ENCODE assay signal across 34 cellular contexts in the genomic region with DNA sequence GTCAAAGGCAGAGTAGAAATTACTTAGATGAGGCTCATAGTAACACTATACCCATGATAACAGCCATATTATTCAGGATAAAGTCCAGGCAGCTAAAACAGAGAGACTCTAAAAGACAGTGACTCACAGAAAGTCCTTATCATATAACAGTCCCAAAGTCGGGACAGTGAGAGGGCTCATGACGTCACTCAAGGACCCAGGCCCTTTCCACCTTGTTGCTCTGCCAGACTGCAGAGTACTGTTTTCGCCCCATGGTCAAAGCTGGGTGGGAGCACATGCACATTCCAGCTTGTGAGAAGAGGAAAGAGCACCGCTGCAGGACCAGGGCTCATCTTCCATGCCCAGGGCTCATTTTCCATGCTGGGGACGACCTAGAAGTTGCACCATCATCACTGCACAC.
"Had no signal": no experiment of that assay in that cellular context is flagged by ENCODE, and none has a peak within 500 bp of the region (broad histone marks: within the 10 kb centered on the region; RNA-seq: fewer than 3 reads in every experiment).

No MANE protein-coding gene starts in this region.

- H3K27me3 ChIP-seq: adrenal gland, ascending aorta, breast epithelium, cardiac muscle cell, colonic mucosa, foreskin keratinocyte, gastrocnemius medialis, heart left ventricle had no signal

- H3K9me3 Mint-ChIP-seq: activated naive CD4-positive, alpha-beta T cell treated with anti-CD3 and anti-CD28 coated beads, Interleukin-2, amount 50 U/mL, for 24 hours; activated T-helper 17 cell treated with anti-CD3 and anti-CD28 coated beads, Interleukin-2, amount 50 U/mL, for 72 hours had no signal

- ATAC-seq: activated CD4-positive, CD25-positive, alpha-beta regulatory T cell treated with anti-CD3 and anti-CD28 coated beads, Interleukin-2, amount 50 U/mL, for 24 hours; activated CD8-positive, alpha-beta T cell treated with anti-CD3 and anti-CD28 coated beads for 36 hours; activated naive CD8-positive, alpha-beta T cell treated with anti-CD3 and anti-CD28 coated beads, Interleukin-2, amount 50 U/mL, for 24 hours; activated T-cell treated with anti-CD3 and anti-CD28 coated beads, Interleukin-2, amount 50 U/mL, for 4 hours; activated T-helper 17 cell treated with anti-CD3 and anti-CD28 coated beads, Interleukin-2, amount 50 U/mL, for 72 hours; foreskin keratinocyte; gastrocnemius medialis; heart left ventricle; T-helper 17 cell had no signal

- DNase-seq: activated B cell treated with CpG ODN at 0.5 μM for 24 hours; activated CD4-positive, alpha-beta T cell treated with anti-CD3 and anti-CD28 coated beads for 48 hours; activated CD4-positive, alpha-beta T cell treated with anti-CD3 and anti-CD28 coated beads, Interleukin-2, amount 50 U/mL, for 1 hour; activated CD4-positive, alpha-beta T cell treated with anti-CD3 and anti-CD28 coated beads, Interleukin-2, amount 50 U/mL, for 48 hours; activated CD8-positive, alpha-beta memory T cell treated with anti-CD3 and anti-CD28 coated beads for 24 hours; activated CD8-positive, alpha-beta T cell treated with anti-CD3 and anti-CD28 coated beads for 36 hours; activated effector memory CD4-positive, alpha-beta T cell treated with anti-CD3 and anti-CD28 coated beads, Interleukin-2, amount 50 U/mL, for 16 hours; activated naive CD4-positive, alpha-beta T cell treated with anti-CD3 and anti-CD28 coated beads for 36 hours; activated naive CD8-positive, alpha-beta T cell treated with anti-CD3 and anti-CD28 coated beads for 36 hours; activated naive CD8-positive, alpha-beta T cell treated with anti-CD3 and anti-CD28 coated beads, Interleukin-2, amount 50 U/mL, for 24 hours; activated T-cell treated with anti-CD3 and anti-CD28 coated beads, Interleukin-2, amount 50 U/mL, for 4 hours; adrenal gland; central memory CD4-positive, alpha-beta T cell; cerebellar nuclear complex; colonic mucosa; effector CD8-positive, alpha-beta T cell; erythroblast; foreskin keratinocyte; gastrocnemius medialis; glutamatergic neuron; heart left ventricle; T-helper 1 cell; T-helper 17 cell; T1000; WERI-Rb-1 had no signal

- H3K4me3 ChIP-seq: adrenal gland, ascending aorta, breast epithelium, cardiac muscle cell, colonic mucosa, esophagus muscularis mucosa, gastrocnemius medialis, heart left ventricle had no signal

- H3K27ac Mint-ChIP-seq: activated B cell treated with CpG ODN at 0.5 μM for 24 hours; activated CD8-positive, alpha-beta T cell treated with anti-CD3 and anti-CD28 coated beads for 36 hours; activated naive CD4-positive, alpha-beta T cell treated with anti-CD3 and anti-CD28 coated beads for 36 hours; activated naive CD4-positive, alpha-beta T cell treated with anti-CD3 and anti-CD28 coated beads, Interleukin-2, amount 50 U/mL, for 24 hours; activated naive CD8-positive, alpha-beta T cell treated with anti-CD3 and anti-CD28 coated beads for 36 hours; activated naive CD8-positive, alpha-beta T cell treated with anti-CD3 and anti-CD28 coated beads, Interleukin-2, amount 50 U/mL, for 24 hours; activated T-helper 17 cell treated with anti-CD3 and anti-CD28 coated beads, Interleukin-2, amount 50 U/mL, for 72 hours; brain; T-helper 17 cell; T-helper 2 cell treated with Interferon-gamma antibody and Interleukin-4, amounts not matched to agents 5 μg/mL and 100 μg/mL, for 36 hours had no signal

- H3K4me1 ChIP-seq: adrenal gland, ascending aorta, breast epithelium, colonic mucosa, esophagus muscularis mucosa, foreskin keratinocyte, gastrocnemius medialis had no signal

- H3K27me3 Mint-ChIP-seq: activated B cell treated with CpG ODN at 0.5 μM for 24 hours; activated CD8-positive, alpha-beta T cell treated with anti-CD3 and anti-CD28 coated beads for 36 hours; activated naive CD4-positive, alpha-beta T cell treated with anti-CD3 and anti-CD28 coated beads, Interleukin-2, amount 50 U/mL, for 24 hours; activated naive CD8-positive, alpha-beta T cell treated with anti-CD3 and anti-CD28 coated beads for 36 hours; activated naive CD8-positive, alpha-beta T cell treated with anti-CD3 and anti-CD28 coated beads, Interleukin-2, amount 50 U/mL, for 24 hours; activated T-helper 17 cell treated with anti-CD3 and anti-CD28 coated beads, Interleukin-2, amount 50 U/mL, for 72 hours; brain; T-helper 17 cell had no signal

- H3K4me3 Mint-ChIP-seq: activated B cell treated with CpG ODN at 0.5 μM for 24 hours; activated CD8-positive, alpha-beta T cell treated with anti-CD3 and anti-CD28 coated beads for 36 hours; activated naive CD4-positive, alpha-beta T cell treated with anti-CD3 and anti-CD28 coated beads for 36 hours; activated naive CD4-positive, alpha-beta T cell treated with anti-CD3 and anti-CD28 coated beads, Interleukin-2, amount 50 U/mL, for 24 hours; activated naive CD8-positive, alpha-beta T cell treated with anti-CD3 and anti-CD28 coated beads for 36 hours; activated naive CD8-positive, alpha-beta T cell treated with anti-CD3 and anti-CD28 coated beads, Interleukin-2, amount 50 U/mL, for 24 hours; activated T-cell treated with anti-CD3 and anti-CD28 coated beads, Interleukin-2, amount 50 U/mL, for 4 hours; activated T-helper 17 cell treated with anti-CD3 and anti-CD28 coated beads, Interleukin-2, amount 50 U/mL, for 72 hours; brain; T-helper 17 cell; T-helper 2 cell treated with Interferon-gamma antibody and Interleukin-4, amounts not matched to agents 5 μg/mL and 100 μg/mL, for 36 hours had no signal

- H3K27ac ChIP-seq: adrenal gland, ascending aorta, breast epithelium, cardiac muscle cell, colonic mucosa, esophagus muscularis mucosa, foreskin keratinocyte, gastrocnemius medialis, heart left ventricle, WERI-Rb-1 had no signal

- H3K36me3 ChIP-seq: adrenal gland, WERI-Rb-1 had no signal

- H3K9me3 ChIP-seq: adrenal gland, colonic mucosa had no signal

- H3K4me1 Mint-ChIP-seq: brain had no signal
